Comparison of ENCODE assay signal across 1 cellular context in genomic region chr18:70154591-70155194, GRCh38.
TF ChIP-seq lines count a peak whose summit lies in the region.

No MANE protein-coding gene starts in this region.

TF ChIP-seq in SK-N-SH treated with all-trans-retinoic acid at 6 μM for 48 hours, 23 proteins besides CTCF, POLR2A, EP300 and RAD21 (continued from another document):
- TF ChIP-seq TSHZ2 (CRISPR knock-in tag; IDR thresholded peaks at IDR 0.05) (no peak), TOX (CRISPR knock-in tag; IDR thresholded peaks at IDR 0.05; ENCODE audit: borderline replicate concordance) (no peak), ZNF8 (CRISPR knock-in tag; IDR thresholded peaks at IDR 0.05) (no peak), ZNF70 (CRISPR knock-in tag; IDR thresholded peaks at IDR 0.05) (no peak), BACH2 (CRISPR knock-in tag; IDR thresholded peaks at IDR 0.05; ENCODE audit: borderline replicate concordance) (no peak)
- TF ChIP-seq, protein P1, sequence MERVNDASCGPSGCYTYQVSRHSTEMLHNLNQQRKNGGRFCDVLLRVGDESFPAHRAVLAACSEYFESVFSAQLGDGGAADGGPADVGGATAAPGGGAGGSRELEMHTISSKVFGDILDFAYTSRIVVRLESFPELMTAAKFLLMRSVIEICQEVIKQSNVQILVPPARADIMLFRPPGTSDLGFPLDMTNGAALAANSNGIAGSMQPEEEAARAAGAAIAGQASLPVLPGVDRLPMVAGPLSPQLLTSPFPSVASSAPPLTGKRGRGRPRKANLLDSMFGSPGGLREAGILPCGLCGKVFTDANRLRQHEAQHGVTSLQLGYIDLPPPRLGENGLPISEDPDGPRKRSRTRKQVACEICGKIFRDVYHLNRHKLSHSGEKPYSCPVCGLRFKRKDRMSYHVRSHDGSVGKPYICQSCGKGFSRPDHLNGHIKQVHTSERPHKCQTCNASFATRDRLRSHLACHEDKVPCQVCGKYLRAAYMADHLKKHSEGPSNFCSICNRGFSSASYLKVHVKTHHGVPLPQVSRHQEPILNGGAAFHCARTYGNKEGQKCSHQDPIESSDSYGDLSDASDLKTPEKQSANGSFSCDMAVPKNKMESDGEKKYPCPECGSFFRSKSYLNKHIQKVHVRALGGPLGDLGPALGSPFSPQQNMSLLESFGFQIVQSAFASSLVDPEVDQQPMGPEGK (CRISPR knock-in tag; IDR thresholded peaks at IDR 0.05; ENCODE audit: borderline replicate concordance), result no peak
- TF ChIP-seq, protein P2, sequence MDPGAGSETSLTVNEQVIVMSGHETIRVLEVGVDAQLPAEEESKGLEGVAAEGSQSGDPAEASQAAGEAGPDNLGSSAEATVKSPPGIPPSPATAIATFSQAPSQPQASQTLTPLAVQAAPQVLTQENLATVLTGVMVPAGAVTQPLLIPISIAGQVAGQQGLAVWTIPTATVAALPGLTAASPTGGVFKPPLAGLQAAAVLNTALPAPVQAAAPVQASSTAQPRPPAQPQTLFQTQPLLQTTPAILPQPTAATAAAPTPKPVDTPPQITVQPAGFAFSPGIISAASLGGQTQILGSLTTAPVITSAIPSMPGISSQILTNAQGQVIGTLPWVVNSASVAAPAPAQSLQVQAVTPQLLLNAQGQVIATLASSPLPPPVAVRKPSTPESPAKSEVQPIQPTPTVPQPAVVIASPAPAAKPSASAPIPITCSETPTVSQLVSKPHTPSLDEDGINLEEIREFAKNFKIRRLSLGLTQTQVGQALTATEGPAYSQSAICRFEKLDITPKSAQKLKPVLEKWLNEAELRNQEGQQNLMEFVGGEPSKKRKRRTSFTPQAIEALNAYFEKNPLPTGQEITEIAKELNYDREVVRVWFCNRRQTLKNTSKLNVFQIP (CRISPR knock-in tag; IDR thresholded peaks at IDR 0.05; ENCODE audit: borderline replicate concordance, low read depth), result no peak
